Comparison of ENCODE assay signal across 4 cellular contexts in genomic region chr2:174390303-174390702, GRCh38. TPM values are rescaled to one million over a fixed set of nuclear protein-coding genes. Genes with fewer than 3 reads are reported as not detected.
"Had no signal": no experiment of that assay in that cellular context is flagged by ENCODE, and none has a peak within 500 bp of the region (broad histone marks: within the 10 kb centered on the region; RNA-seq: fewer than 3 reads in every experiment).

No MANE protein-coding gene starts in this region.

RNA-seq across cellular contexts. Expression of gene SP9, which starts 55.5 kb away (rescaled TPM):
- total RNA-seq: H9, HT-29 had no signal
- polyA plus RNA-seq: GM23338, IgD-negative memory B cell had no signal
